Comparison of ENCODE assay signal across 16 cellular contexts in the genomic region with DNA sequence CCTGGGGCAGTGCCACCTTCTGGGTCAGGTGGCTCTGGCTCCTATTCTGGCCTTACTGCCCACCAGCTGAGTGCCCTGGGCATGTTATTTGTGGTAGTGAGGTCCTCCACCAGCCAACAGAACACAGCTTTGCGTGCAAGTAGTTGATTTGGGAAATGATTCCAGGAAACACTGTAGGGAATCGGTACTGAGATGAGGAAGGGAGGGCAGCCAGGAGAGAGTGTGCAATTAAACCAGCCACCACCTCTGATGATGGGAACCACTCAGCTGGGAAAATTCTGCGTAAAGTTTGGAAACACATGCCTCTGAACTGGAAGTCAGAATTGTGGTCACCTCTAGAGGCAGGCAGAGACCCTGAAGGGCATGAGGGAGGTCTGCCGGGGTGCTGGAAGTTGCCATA. TPM values are rescaled to one million over a fixed set of nuclear protein-coding genes. Genes with fewer than 3 reads are reported as not detected.
DNase-seq lines count a peak whose midpoint lies in the region; ATAC-seq, FAIRE-seq and TF ChIP-seq lines count a peak whose summit lies in the region.
"Had no signal": no experiment of that assay in that cellular context is flagged by ENCODE, and none has a peak within 500 bp of the region (broad histone marks: within the 10 kb centered on the region; RNA-seq: fewer than 3 reads in every experiment).

No MANE protein-coding gene starts in this region.

- DNase-seq in A549 (ENCODE audit: low read depth in 1 of 2, low spot score in 1 of 2) (no peak), IMR-90 (no peak), fibroblast of peridontal ligament (ENCODE audit: extremely low read depth) (peak; percentile 27), gastrocnemius medialis (no peak), H7 (no peak), HFFc6 (no peak)
- DNase-seq: 8988T; ACHN; CD4-positive, alpha-beta memory T cell; DMS153; DND-41; GDM1 had no signal

- H3K36me3 ChIP-seq in IMR-90 (ENCODE audit: control insufficient read depth, insufficient read depth, low read length) = no peaks in the 10 kb centered on the region
- H3K36me3 ChIP-seq in gastrocnemius medialis = no peaks in the 10 kb centered on the region
- H3K36me3 ChIP-seq in H7 (replicated peaks; ENCODE audit: control insufficient read depth, insufficient read depth, low read length) = no peaks in the 10 kb centered on the region

- no peak overlapping the region for H2AK5ac ChIP-seq in IMR-90 (ENCODE audit: low read depth, low read length)

- peaks cover 37% of the 10 kb centered on the region for H3K27me3 Mint-ChIP-seq in HFFc6 (ENCODE audit: insufficient read depth)

- H2BK5ac ChIP-seq in IMR-90 (ENCODE audit: low read depth, low read length, poor library complexity, severe bottlenecking) = no peak overlapping the region

- POLR2A ChIA-PET in A549 (lab: Yijun Ruan, JAX) = no interaction called here
- POLR2A ChIA-PET in IMR-90 (lab: Charles Lee; ENCODE audit: unreplicated experiment) = no interaction called here

- in situ Hi-C loops in IMR-90 (cut with MboI; ENCODE audit: low sequenced_read_pairs) = no loop called here
- in situ Hi-C loops in gastrocnemius medialis (cut with MboI; ENCODE audit: low sequenced_read_pairs in 4 of 4) = loop anchor here in 1 of 4 donors (25.0 kb wide), 1 partner anchor 284 kb away; no protein-coding TSS in a partner anchor

- no peaks in the 10 kb centered on the region for H4K20me1 ChIP-seq in IMR-90 (ENCODE audit: insufficient read depth, low read length)

- no peak overlapping the region for H3K9ac ChIP-seq in IMR-90 (ENCODE audit: low read depth, low read length)

- no peak overlapping the region for H4K5ac ChIP-seq in IMR-90 (ENCODE audit: low read depth, low read length)

- H4K8ac ChIP-seq in IMR-90 (ENCODE audit: low read depth in 2 of 2, low read length in 2 of 2) = no peak overlapping the region

- H3K9me3 ChIP-seq in A549 (no peaks in the 10 kb centered on the region), IMR-90 (ENCODE audit: control insufficient read depth, insufficient read depth, low read length) (no peaks in the 10 kb centered on the region), gastrocnemius medialis (no peaks in the 10 kb centered on the region)

- 92% methylated on average over 4 of the region's 4 CpGs for WGBS in A549 (ENCODE audit: missing lambda C conversion rate)
- WGBS in IMR-90 (ENCODE audit: extremely low coverage in 2 of 2, insufficient read length in 1 of 2), 2 experiments = 80% methylated on average over 2 of the region's 4 CpGs; no CpG with 5 or more reads in 1 of the 2 experiments

- H2AFZ ChIP-seq in IMR-90 (replicated peaks; ENCODE audit: low read length, poor library complexity) = no peak overlapping the region

- peak overlapping the region; percentile 19 for H2AK9ac ChIP-seq in IMR-90 (replicated peaks; ENCODE audit: low read depth, low read length, poor library complexity)

- no peak overlapping the region for H3K4me3 Mint-ChIP-seq in HFFc6
- H3K4me3 Mint-ChIP-seq: CD4-positive, alpha-beta memory T cell had no signal

- H3K27ac ChIP-seq in A549 (peak overlapping the region; percentile 44 to 60; a peak in 5 of 6 replicates), IMR-90 (ENCODE audit: insufficient read depth, low read length) (no peak overlapping the region), gastrocnemius medialis (peak overlapping the region in 3 of 4 donors; percentile 36 to 74 (median 71))
- H3K27ac ChIP-seq: C4-2B had no signal

- no peak for ATAC-seq in A549
- ATAC-seq in IMR-90 (ENCODE audit: low read depth) = no peak
- no peak for ATAC-seq in gastrocnemius medialis
- no peak for ATAC-seq in GM18519 (IDR thresholded peaks at IDR 0.05; ENCODE audit: low FRiP score, unreplicated experiment)
- ATAC-seq: HCT116 had no signal

- no peaks in the 10 kb centered on the region for H3K4me1 Mint-ChIP-seq in HFFc6 (ENCODE audit: low read depth)

- no TSS peak for BruUV-seq in IMR-90 (replicated peaks; lab: Mats Ljungman, UMichigan)

- H3K4me2 ChIP-seq in A549 (peak overlapping the region; percentile 31; the same call in 1 of the 3 replicates), IMR-90 (ENCODE audit: low read depth, low read length) (no peak overlapping the region)

- H3K27ac Mint-ChIP-seq in HFFc6 = no peak overlapping the region
- H3K27ac Mint-ChIP-seq: CD4-positive, alpha-beta memory T cell had no signal

- no peak overlapping the region for H3K18ac ChIP-seq in IMR-90 (ENCODE audit: low read depth, low read length)

- TF ChIP-seq POLR2A in A549 (IDR thresholded peaks at IDR 0.05; ENCODE audit: low read length) (no peak), IMR-90 (IDR thresholded peaks at IDR 0.05; ENCODE audit: low read depth, low read length) (no peak), gastrocnemius medialis (IDR thresholded peaks at IDR 0.05) (no peak)

- no peak overlapping the region for H2BK20ac ChIP-seq in IMR-90 (ENCODE audit: low read depth, low read length)

- H3K4me3 ChIP-seq in A549 = no peak overlapping the region
- no peak overlapping the region for H3K4me3 ChIP-seq in IMR-90 (ENCODE audit: insufficient read depth, low read depth, low read length)
- no peak overlapping the region for H3K4me3 ChIP-seq in gastrocnemius medialis
- H3K4me3 ChIP-seq in H7 (ENCODE audit: insufficient read depth, low read depth, low read length) = no peak overlapping the region

- no peak overlapping the region for H3K4ac ChIP-seq in IMR-90 (ENCODE audit: low read depth, low read length)

- TF ChIP-seq EP300 in A549 (IDR thresholded peaks at IDR 0.05) = no peak

- TF ChIP-seq CTCF in A549 (IDR thresholded peaks at IDR 0.05) = no peak
- no peak for TF ChIP-seq CTCF in IMR-90 (conservative IDR thresholded peaks at IDR 0.05; ENCODE audit: low read depth, low read length)
- TF ChIP-seq CTCF in gastrocnemius medialis (IDR thresholded peaks at IDR 0.05 in 4 of 5, conservative IDR thresholded peaks at IDR 0.05 in 1 of 5) = no peak
- no peak for TF ChIP-seq CTCF in HFFc6 (IDR thresholded peaks at IDR 0.05)

- intact Hi-C loops in IMR-90 (cut with micrococcal nuclease) = no loop called here
- intact Hi-C loops in gastrocnemius medialis (cut with DNase I; ENCODE audit: low total_unique reads) = no loop called here

- H2BK120ac ChIP-seq in IMR-90 (ENCODE audit: low read depth, low read length) = no peak overlapping the region

- dilution Hi-C loops in IMR-90 (cut with HindIII; ENCODE audit: low sequenced_read_pairs, unreplicated experiment) = no loop called here

- no peaks in the 10 kb centered on the region for H3K79me1 ChIP-seq in IMR-90 (ENCODE audit: low read depth in 1 of 2, low read length in 2 of 2)

- H3K9me1 ChIP-seq in IMR-90 (ENCODE audit: insufficient read depth, low read length) = peaks cover 5% of the 10 kb centered on the region; the same call in 1 of the 2 replicates

- CTCF ChIA-PET in A549 (lab: Yijun Ruan, JAX) = no interaction called here
- CTCF ChIA-PET in IMR-90 (lab: Yijun Ruan, JAX) = interaction anchor here (1.1 kb wide), 1 partner anchor 10 kb away, joined by 3 read pairs; no protein-coding TSS in a partner anchor

- no peak overlapping the region for H3K56ac ChIP-seq in IMR-90 (ENCODE audit: extremely low read depth, insufficient read depth, low read length)

- H3K9me3 Mint-ChIP-seq in HFFc6 = no peaks in the 10 kb centered on the region
- H3K9me3 Mint-ChIP-seq: CD4-positive, alpha-beta memory T cell had no signal

- H3K4me1 ChIP-seq in A549 (peaks cover 17% of the 10 kb centered on the region), IMR-90 (ENCODE audit: control insufficient read depth, insufficient read depth, low read length) (peaks cover 4% of the 10 kb centered on the region; the same call in 1 of the 2 replicates), gastrocnemius medialis (peaks cover 22 to 26% of the 10 kb centered on the region in 2 donors)

- H3K27me3 ChIP-seq in IMR-90 (ENCODE audit: control insufficient read depth, insufficient read depth, low read length) (peaks cover 18% of the 10 kb centered on the region), gastrocnemius medialis (no peaks in the 10 kb centered on the region), H7 (ENCODE audit: control insufficient read depth, insufficient read depth, low read length) (no peaks in the 10 kb centered on the region)

- H3K14ac ChIP-seq in IMR-90 (replicated peaks; ENCODE audit: low read depth, low read length) = no peak overlapping the region

- FAIRE-seq in A549 (lab: Jason Lieb, UNC) = no peak
- FAIRE-seq: GM12892 had no signal

- H3K36me3 Mint-ChIP-seq in HFFc6 (ENCODE audit: low read depth) = no peaks in the 10 kb centered on the region
- H3K36me3 Mint-ChIP-seq: CD4-positive, alpha-beta memory T cell had no signal

- no peak for TF ChIP-seq RAD21 in A549 (conservative IDR thresholded peaks at IDR 0.05 in 1 of 2, IDR thresholded peaks at IDR 0.05 in 1 of 2)
- TF ChIP-seq RAD21 in IMR-90 (IDR thresholded peaks at IDR 0.05; ENCODE audit: low read length) = no peak

- H2BK15ac ChIP-seq in IMR-90 (ENCODE audit: low read depth, low read length) = no peak overlapping the region

- no peak overlapping the region for H4K91ac ChIP-seq in IMR-90 (ENCODE audit: insufficient read depth, low read depth, low read length)

- no peak overlapping the region for H3K23ac ChIP-seq in IMR-90 (ENCODE audit: low read depth, low read length)

RNA-seq across cellular contexts. Expression of a gene that starts 0.5 kb away (rescaled TPM):
- polyA plus RNA-seq in A549 (2011; rRNA removed) = 2.2 and 3.5 TPM in 2 replicates
- 0.25 and 0.34 TPM in 2 replicates for polyA plus RNA-seq in A549 (2012; cell fraction: cytosol; rRNA removed)
- polyA plus RNA-seq in A549 (2012; cell fraction: nucleus; rRNA removed) = 0.13 and 0.34 TPM in 2 replicates
- 0.62 to 1.3 TPM (median 1.0 TPM) in 3 replicates for polyA plus RNA-seq in A549 (2017; fragmentation: RNase III; extraction: RNeasy Plus Mini Kit Qiagen cat#74134 plus additional on column Dnase treatment)
- 1.5 and 1.7 TPM in 2 replicates for polyA minus RNA-seq in A549 (2011; rRNA and poly(A)+ RNA removed)
- total RNA-seq in IMR-90 (2012; rRNA removed) = not detected in 2 replicates
- not detected in 2 replicates for polyA plus RNA-seq in IMR-90 (2012; rRNA removed)
- polyA plus RNA-seq in IMR-90 (2012; cell fraction: cytosol; rRNA removed) = not detected in 2 replicates
- not detected in 2 replicates for polyA plus RNA-seq in IMR-90 (2012; cell fraction: nucleus; rRNA removed; ENCODE audit: low replicate concordance)
- 10 to 100 TPM in 1 of 4 donors, 1 to 10 TPM in 3; 1.4 to 17.9 (median 6.5) TPM for total RNA-seq in gastrocnemius medialis
- total RNA-seq in H7 (2014; rRNA removed; shearing (Covaris generic)) = 0.21 and 0.33 TPM in 2 replicates
- not detected for total RNA-seq in HFFc6 (2021; fragmentation: NEBNext Ultra II Directional; extraction: Animal tissue kit (Norgen Biotek cat#: 25700))
- total RNA-seq: CD4-positive, alpha-beta memory T cell had no signal
- polyA plus RNA-seq: CD4-positive, alpha-beta memory T cell had no signal

RNA-seq across cellular contexts. Expression of a gene that starts 42.8 kb away (rescaled TPM):
- polyA plus RNA-seq in A549 (2011; rRNA removed) (not detected in 2 replicates), A549 (2017; fragmentation: RNase III; extraction: RNeasy Plus Mini Kit Qiagen cat#74134 plus additional on column Dnase treatment) (not detected in 3 replicates), IMR-90 (2012; rRNA removed) (0.05 and 0.06 TPM in 2 replicates)
- not detected in 2 replicates for polyA plus RNA-seq in A549 (2012; cell fraction: cytosol; rRNA removed)
- not detected in 2 replicates for polyA plus RNA-seq in A549 (2012; cell fraction: nucleus; rRNA removed)
- polyA minus RNA-seq in A549 (2011; rRNA and poly(A)+ RNA removed) = not detected in 2 replicates
- total RNA-seq in IMR-90 (2012; rRNA removed) (not detected in 2 replicates), gastrocnemius medialis (not detected)
- 0.10 TPM in 1 of 2 replicates, not detected in the other for polyA plus RNA-seq in IMR-90 (2012; cell fraction: cytosol; rRNA removed)
- polyA plus RNA-seq in IMR-90 (2012; cell fraction: nucleus; rRNA removed; ENCODE audit: low replicate concordance) = 0.03 and 0.09 TPM in 2 replicates
- total RNA-seq in H7 (2014; rRNA removed; shearing (Covaris generic)) = not detected in 2 replicates
- not detected for total RNA-seq in HFFc6 (2021; fragmentation: NEBNext Ultra II Directional; extraction: Animal tissue kit (Norgen Biotek cat#: 25700))
- total RNA-seq: CD4-positive, alpha-beta memory T cell had no signal
- polyA plus RNA-seq: CD4-positive, alpha-beta memory T cell had no signal
